Comparison of ENCODE assay signal across 22 cellular contexts in the genomic region with DNA sequence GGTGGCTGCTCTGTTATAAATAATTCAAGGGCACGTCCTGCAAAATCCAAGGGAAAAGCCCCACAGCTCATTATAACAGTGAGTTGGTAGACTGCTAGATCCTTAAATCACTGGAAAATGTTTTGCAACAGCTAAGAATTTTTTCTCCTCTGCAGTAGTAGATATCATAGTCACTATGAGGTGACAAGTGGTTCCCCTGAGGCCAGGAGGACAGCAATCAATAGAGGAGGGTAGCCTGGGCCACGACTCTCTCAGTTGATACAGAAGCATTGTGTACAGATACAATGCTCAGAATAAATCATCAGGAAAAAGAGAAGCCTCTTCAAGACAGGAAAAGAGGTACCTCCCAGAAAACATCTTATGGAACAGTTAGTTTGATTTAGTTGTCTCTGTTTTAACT.
"Had no signal": no experiment of that assay in that cellular context is flagged by ENCODE, and none has a peak within 500 bp of the region (broad histone marks: within the 10 kb centered on the region; RNA-seq: fewer than 3 reads in every experiment).

No MANE protein-coding gene starts in this region.

- ATAC-seq: HepG2, SK-N-SH treated with all-trans-retinoic acid at 6 μM for 48 hours had no signal

- DNase-seq: IMR-90, Karpas-422, KG1, MG63, NCI-H1092, NCI-H1105 treated with DMSO at 0.1 percent for 48 hours, NCI-H1417 treated with DMSO at 0.1 percent for 48 hours, NCI-H146, NCI-H1694 treated with DMSO at 0.1 percent for 48 hours, NCI-H1930, NCI-H2081, NCI-H2107, NCI-H2171 treated with DMSO at 0.1 percent for 48 hours, NCI-H345, NCI-H446 treated with DMSO at 0.1 percent for 48 hours, NCI-H510A treated with DMSO at 0.1 percent for 48 hours, NCI-H526, NCI-H774, RPMI8226, SHP77 had no signal
